1 cellular context compared by ENCODE assay signal in genomic region chr2:110861616-110862260, GRCh38.
TF ChIP-seq lines count a peak whose summit lies in the region.

No MANE protein-coding gene starts in this region.

TF ChIP-seq in HepG2, 621 proteins besides CTCF, POLR2A, EP300 and RAD21 (continued from another document and continues in another):
- TF ChIP-seq SOX5 (CRISPR knock-in tag; IDR thresholded peaks at IDR 0.05; ENCODE audit: borderline replicate concordance) (peak; percentile 89), ZNF775 (CRISPR knock-in tag; IDR thresholded peaks at IDR 0.05; ENCODE audit: borderline replicate concordance) (no peak), ZBTB39 (CRISPR knock-in tag; IDR thresholded peaks at IDR 0.05) (no peak), SAP130 (CRISPR knock-in tag; IDR thresholded peaks at IDR 0.05; ENCODE audit: low read depth) (peak; percentile 32; the same call in 1 of the 2 replicates), CBFB (CRISPR knock-in tag; IDR thresholded peaks at IDR 0.05) (no peak), ZNF773 (CRISPR knock-in tag; IDR thresholded peaks at IDR 0.05; ENCODE audit: borderline replicate concordance) (no peak), ZNF547 (CRISPR knock-in tag; IDR thresholded peaks at IDR 0.05) (0 out of 2 replicates have a peak, but pooled peaks have one; percentile 29), ZNF720 (CRISPR knock-in tag; IDR thresholded peaks at IDR 0.05) (no peak), GFI1 (CRISPR knock-in tag; IDR thresholded peaks at IDR 0.05; ENCODE audit: borderline replicate concordance) (peak; percentile 94), ZNF121 (CRISPR knock-in tag; IDR thresholded peaks at IDR 0.05) (no peak), ZNF205 (CRISPR knock-in tag; IDR thresholded peaks at IDR 0.05) (no peak), NKX3-1 (CRISPR knock-in tag; IDR thresholded peaks at IDR 0.05) (no peak), SOX13 (IDR thresholded peaks at IDR 0.05) (peak; percentile 86), SOX13 (CRISPR knock-in tag; conservative IDR thresholded peaks at IDR 0.05 in 1 of 2, IDR thresholded peaks at IDR 0.05 in 1 of 2) (peak in 1 of 2 experiments; percentile 88; a peak in 2 of 4 replicates), MXI1 (IDR thresholded peaks at IDR 0.05; ENCODE audit: borderline replicate concordance, low read depth, low read length) (no peak), MAZ (IDR thresholded peaks at IDR 0.05; ENCODE audit: borderline replicate concordance, low read depth, low read length) (no peak), MAZ (CRISPR knock-in tag; IDR thresholded peaks at IDR 0.05; ENCODE audit: low read depth) (0 out of 2 replicates have a peak, but pooled peaks have one; percentile 13), TFDP2 (CRISPR knock-in tag; IDR thresholded peaks at IDR 0.05) (no peak), NR2F2 (IDR thresholded peaks at IDR 0.05; ENCODE audit: borderline replicate concordance, low read depth) (peak; percentile 85), ZNF670 (CRISPR knock-in tag; IDR thresholded peaks at IDR 0.05; ENCODE audit: borderline replicate concordance) (no peak), NCOR1 (IDR thresholded peaks at IDR 0.05; ENCODE audit: borderline replicate concordance, low read length) (peak; percentile 70; the same call in 1 of the 2 replicates), GABPB1 (CRISPR knock-in tag; IDR thresholded peaks at IDR 0.05) (no peak), ZKSCAN1 (IDR thresholded peaks at IDR 0.05; ENCODE audit: low read length) (no peak), ZNF713 (CRISPR knock-in tag; IDR thresholded peaks at IDR 0.05) (no peak), FOXA1 (IDR thresholded peaks at IDR 0.05) (no peak), FOXA1 (CRISPR knock-in tag; IDR thresholded peaks at IDR 0.05) (peak; percentile 50), FOXP1 (IDR thresholded peaks at IDR 0.05) (no peak), FOXP1 (CRISPR knock-in tag; IDR thresholded peaks at IDR 0.05) (peak; percentile 64; the same call in 1 of the 2 replicates), ZNF749 (CRISPR knock-in tag; IDR thresholded peaks at IDR 0.05; ENCODE audit: borderline replicate concordance) (no peak), PAXIP1 (CRISPR knock-in tag; conservative IDR thresholded peaks at IDR 0.05) (peak; percentile 53; the same call in 1 of the 2 replicates), ZSCAN31 (CRISPR knock-in tag; IDR thresholded peaks at IDR 0.05; ENCODE audit: low read depth) (no peak), ADNP (CRISPR knock-in tag; IDR thresholded peaks at IDR 0.05) (no peak), GATAD2A (CRISPR knock-in tag; IDR thresholded peaks at IDR 0.05) (peak; percentile 41; the same call in 1 of the 2 replicates), NR2F6 (IDR thresholded peaks at IDR 0.05) (peak; percentile 87), NR2F6 (CRISPR knock-in tag; IDR thresholded peaks at IDR 0.05) (peak; percentile 55; the same call in 1 of the 2 replicates), TBX3 (IDR thresholded peaks at IDR 0.05; ENCODE audit: borderline replicate concordance) (peak; percentile 66), ZNF296 (CRISPR knock-in tag; conservative IDR thresholded peaks at IDR 0.05) (no peak), RARA (CRISPR knock-in tag; IDR thresholded peaks at IDR 0.05) (peak; percentile 54), TCF7 (IDR thresholded peaks at IDR 0.05; ENCODE audit: low read depth) (0 out of 2 replicates have a peak, but pooled peaks have one; percentile 29), HMG20B (CRISPR knock-in tag; conservative IDR thresholded peaks at IDR 0.05) (peak; percentile 69; the same call in 1 of the 2 replicates), PITX1 (CRISPR knock-in tag; IDR thresholded peaks at IDR 0.05) (peak; percentile 84), HHEX (CRISPR knock-in tag; IDR thresholded peaks at IDR 0.05) (peak; percentile 74; the same call in 1 of the 2 replicates), RFXAP (CRISPR knock-in tag; IDR thresholded peaks at IDR 0.05; ENCODE audit: borderline replicate concordance) (no peak), TMF1 (CRISPR knock-in tag; IDR thresholded peaks at IDR 0.05; ENCODE audit: low read depth) (0 out of 2 replicates have a peak, but pooled peaks have one; percentile 31)
- TF ChIP-seq, protein P1, sequence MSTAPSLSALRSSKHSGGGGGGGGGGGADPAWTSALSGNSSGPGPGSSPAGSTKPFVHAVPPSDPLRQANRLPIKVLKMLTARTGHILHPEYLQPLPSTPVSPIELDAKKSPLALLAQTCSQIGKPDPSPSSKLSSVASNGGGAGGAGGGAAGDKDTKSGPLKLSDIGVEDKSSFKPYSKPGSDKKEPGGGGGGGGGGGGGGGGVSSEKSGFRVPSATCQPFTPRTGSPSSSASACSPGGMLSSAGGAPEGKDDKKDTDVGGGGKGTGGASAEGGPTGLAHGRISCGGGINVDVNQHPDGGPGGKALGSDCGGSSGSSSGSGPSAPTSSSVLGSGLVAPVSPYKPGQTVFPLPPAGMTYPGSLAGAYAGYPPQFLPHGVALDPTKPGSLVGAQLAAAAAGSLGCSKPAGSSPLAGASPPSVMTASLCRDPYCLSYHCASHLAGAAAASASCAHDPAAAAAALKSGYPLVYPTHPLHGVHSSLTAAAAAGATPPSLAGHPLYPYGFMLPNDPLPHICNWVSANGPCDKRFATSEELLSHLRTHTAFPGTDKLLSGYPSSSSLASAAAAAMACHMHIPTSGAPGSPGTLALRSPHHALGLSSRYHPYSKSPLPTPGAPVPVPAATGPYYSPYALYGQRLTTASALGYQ (CRISPR knock-in tag; IDR thresholded peaks at IDR 0.05), result no peak
- TF ChIP-seq, protein P2, sequence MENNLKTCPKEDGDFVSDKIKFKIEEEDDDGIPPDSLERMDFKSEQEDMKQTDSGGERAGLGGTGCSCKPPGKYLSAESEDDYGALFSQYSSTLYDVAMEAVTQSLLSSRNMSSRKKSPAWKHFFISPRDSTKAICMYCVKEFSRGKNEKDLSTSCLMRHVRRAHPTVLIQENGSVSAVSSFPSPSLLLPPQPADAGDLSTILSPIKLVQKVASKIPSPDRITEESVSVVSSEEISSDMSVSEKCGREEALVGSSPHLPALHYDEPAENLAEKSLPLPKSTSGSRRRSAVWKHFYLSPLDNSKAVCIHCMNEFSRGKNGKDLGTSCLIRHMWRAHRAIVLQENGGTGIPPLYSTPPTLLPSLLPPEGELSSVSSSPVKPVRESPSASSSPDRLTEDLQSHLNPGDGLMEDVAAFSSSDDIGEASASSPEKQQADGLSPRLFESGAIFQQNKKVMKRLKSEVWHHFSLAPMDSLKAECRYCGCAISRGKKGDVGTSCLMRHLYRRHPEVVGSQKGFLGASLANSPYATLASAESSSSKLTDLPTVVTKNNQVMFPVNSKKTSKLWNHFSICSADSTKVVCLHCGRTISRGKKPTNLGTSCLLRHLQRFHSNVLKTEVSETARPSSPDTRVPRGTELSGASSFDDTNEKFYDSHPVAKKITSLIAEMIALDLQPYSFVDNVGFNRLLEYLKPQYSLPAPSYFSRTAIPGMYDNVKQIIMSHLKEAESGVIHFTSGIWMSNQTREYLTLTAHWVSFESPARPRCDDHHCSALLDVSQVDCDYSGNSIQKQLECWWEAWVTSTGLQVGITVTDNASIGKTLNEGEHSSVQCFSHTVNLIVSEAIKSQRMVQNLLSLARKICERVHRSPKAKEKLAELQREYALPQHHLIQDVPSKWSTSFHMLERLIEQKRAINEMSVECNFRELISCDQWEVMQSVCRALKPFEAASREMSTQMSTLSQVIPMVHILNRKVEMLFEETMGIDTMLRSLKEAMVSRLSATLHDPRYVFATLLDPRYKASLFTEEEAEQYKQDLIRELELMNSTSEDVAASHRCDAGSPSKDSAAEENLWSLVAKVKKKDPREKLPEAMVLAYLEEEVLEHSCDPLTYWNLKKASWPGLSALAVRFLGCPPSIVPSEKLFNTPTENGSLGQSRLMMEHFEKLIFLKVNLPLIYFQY (CRISPR knock-in tag; IDR thresholded peaks at IDR 0.05; ENCODE audit: borderline replicate concordance), result no peak
- TF ChIP-seq, protein P3, sequence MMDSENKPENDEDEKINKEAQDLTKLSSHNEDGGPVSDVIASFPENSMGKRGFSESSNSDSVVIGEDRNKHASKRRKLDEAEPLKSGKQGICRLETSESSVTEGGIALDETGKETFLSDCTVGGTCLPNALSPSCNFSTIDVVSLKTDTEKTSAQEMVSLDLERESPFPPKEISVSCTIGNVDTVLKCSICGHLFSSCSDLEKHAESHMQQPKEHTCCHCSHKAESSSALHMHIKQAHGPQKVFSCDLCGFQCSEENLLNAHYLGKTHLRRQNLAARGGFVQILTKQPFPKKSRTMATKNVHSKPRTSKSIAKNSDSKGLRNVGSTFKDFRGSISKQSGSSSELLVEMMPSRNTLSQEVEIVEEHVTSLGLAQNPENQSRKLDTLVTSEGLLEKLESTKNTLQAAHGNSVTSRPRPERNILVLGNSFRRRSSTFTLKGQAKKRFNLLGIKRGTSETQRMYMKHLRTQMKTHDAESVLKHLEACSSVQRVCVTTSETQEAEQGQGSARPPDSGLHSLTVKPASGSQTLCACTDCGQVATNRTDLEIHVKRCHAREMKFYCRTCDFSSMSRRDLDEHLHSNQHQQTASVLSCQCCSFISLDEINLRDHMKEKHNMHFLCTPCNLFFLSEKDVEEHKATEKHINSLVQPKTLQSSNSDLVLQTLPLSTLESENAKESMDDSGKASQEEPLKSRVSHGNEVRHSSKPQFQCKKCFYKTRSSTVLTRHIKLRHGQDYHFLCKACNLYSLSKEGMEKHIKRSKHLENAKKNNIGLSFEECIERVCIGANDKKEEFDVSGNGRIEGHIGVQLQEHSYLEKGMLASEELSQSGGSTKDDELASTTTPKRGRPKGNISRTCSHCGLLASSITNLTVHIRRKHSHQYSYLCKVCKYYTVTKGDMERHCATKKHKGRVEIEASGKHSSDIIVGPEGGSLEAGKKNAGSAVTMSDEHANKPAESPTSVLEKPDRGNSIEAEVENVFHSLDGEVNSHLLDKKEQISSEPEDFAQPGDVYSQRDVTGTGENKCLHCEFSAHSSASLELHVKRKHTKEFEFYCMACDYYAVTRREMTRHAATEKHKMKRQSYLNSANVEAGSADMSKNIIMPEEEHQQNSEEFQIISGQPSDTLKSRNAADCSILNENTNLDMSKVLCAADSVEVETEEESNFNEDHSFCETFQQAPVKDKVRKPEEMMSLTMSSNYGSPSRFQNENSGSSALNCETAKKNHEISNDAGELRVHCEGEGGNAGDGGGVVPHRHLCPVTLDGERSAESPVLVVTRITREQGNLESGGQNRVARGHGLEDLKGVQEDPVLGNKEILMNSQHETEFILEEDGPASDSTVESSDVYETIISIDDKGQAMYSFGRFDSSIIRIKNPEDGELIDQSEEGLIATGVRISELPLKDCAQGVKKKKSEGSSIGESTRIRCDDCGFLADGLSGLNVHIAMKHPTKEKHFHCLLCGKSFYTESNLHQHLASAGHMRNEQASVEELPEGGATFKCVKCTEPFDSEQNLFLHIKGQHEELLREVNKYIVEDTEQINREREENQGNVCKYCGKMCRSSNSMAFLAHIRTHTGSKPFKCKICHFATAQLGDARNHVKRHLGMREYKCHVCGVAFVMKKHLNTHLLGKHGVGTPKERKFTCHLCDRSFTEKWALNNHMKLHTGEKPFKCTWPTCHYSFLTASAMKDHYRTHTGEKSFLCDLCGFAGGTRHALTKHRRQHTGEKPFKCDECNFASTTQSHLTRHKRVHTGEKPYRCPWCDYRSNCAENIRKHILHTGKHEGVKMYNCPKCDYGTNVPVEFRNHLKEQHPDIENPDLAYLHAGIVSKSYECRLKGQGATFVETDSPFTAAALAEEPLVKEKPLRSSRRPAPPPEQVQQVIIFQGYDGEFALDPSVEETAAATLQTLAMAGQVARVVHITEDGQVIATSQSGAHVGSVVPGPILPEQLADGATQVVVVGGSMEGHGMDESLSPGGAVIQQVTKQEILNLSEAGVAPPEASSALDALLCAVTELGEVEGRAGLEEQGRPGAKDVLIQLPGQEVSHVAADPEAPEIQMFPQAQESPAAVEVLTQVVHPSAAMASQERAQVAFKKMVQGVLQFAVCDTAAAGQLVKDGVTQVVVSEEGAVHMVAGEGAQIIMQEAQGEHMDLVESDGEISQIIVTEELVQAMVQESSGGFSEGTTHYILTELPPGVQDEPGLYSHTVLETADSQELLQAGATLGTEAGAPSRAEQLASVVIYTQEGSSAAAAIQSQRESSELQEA (CRISPR knock-in tag; IDR thresholded peaks at IDR 0.05; ENCODE audit: not compliant biosample characterization), result peak; percentile 13
